8 cellular contexts compared by ENCODE assay signal in genomic region chr15:34038404-34039179, GRCh38. TPM values are rescaled to one million over a fixed set of nuclear protein-coding genes. Genes with fewer than 3 reads are reported as not detected.
DNase-seq lines count a peak whose midpoint lies in the region; ATAC-seq and TF ChIP-seq lines count a peak whose summit lies in the region.

No MANE protein-coding gene starts in this region.

- under 1% methylated on average over 111 of the region's 112 CpGs for WGBS in liver

- TF ChIP-seq RAD21 in liver (IDR thresholded peaks at IDR 0.05): no peak

- ATAC-seq in GM19023 (IDR thresholded peaks at IDR 0.05; ENCODE audit: unreplicated experiment) (peak; percentile 74), HG03159 (IDR thresholded peaks at IDR 0.05; ENCODE audit: unreplicated experiment) (peak; percentile 66)

- peak overlapping the region; percentile 87 for H3K4me3 Mint-ChIP-seq in activated CD4-positive, alpha-beta T cell treated with anti-CD3 and anti-CD28 coated beads, Interleukin-2, amount 10 ng/mL, durations not matched to agents 7 days and 5 days
- H3K4me3 Mint-ChIP-seq in dendritic cell treated with granulocyte-macrophage colony-stimulating factor and Interleukin-4, amounts not matched to agents 40 ng/mL and 50 ng/mL, for 4 days: peak overlapping the region; percentile 86

- H3K27ac Mint-ChIP-seq in activated CD4-positive, alpha-beta T cell treated with anti-CD3 and anti-CD28 coated beads, Interleukin-2, amount 10 ng/mL, durations not matched to agents 7 days and 5 days: peak overlapping the region; percentile 97
- peak overlapping the region; percentile 83 for H3K27ac Mint-ChIP-seq in dendritic cell treated with granulocyte-macrophage colony-stimulating factor and Interleukin-4, amounts not matched to agents 40 ng/mL and 50 ng/mL, for 4 days

- no peak for TF ChIP-seq CTCF in liver (IDR thresholded peaks at IDR 0.05; ENCODE audit: low read depth, low read length, missing input control)

- peaks cover 0 to 15% (median 8%) of the 10 kb centered on the region in 4 donors for H3K4me1 ChIP-seq in liver (ENCODE audit: control insufficient read depth in 4 of 4, insufficient read depth in 4 of 4, low read length in 3 of 4)

- peak overlapping the region; percentile 60 to 65 for H3K27ac ChIP-seq in liver (ENCODE audit: low read depth in 1 of 2, low read length in 2 of 2)

- no peaks in the 10 kb centered on the region for H3K36me3 Mint-ChIP-seq in activated CD4-positive, alpha-beta T cell treated with anti-CD3 and anti-CD28 coated beads, Interleukin-2, amount 10 ng/mL, durations not matched to agents 7 days and 5 days (ENCODE audit: low read depth)
- H3K36me3 Mint-ChIP-seq in dendritic cell treated with granulocyte-macrophage colony-stimulating factor and Interleukin-4, amounts not matched to agents 40 ng/mL and 50 ng/mL, for 4 days (ENCODE audit: low read depth): no peaks in the 10 kb centered on the region

- peak overlapping the region; percentile 34 to 96 for H3K9ac ChIP-seq in liver (ENCODE audit: low read depth in 1 of 2, low read length in 2 of 2)

- H3K4me1 Mint-ChIP-seq in activated CD4-positive, alpha-beta T cell treated with anti-CD3 and anti-CD28 coated beads, Interleukin-2, amount 10 ng/mL, durations not matched to agents 7 days and 5 days: peaks cover 27% of the 10 kb centered on the region
- peaks cover 16% of the 10 kb centered on the region for H3K4me1 Mint-ChIP-seq in dendritic cell treated with granulocyte-macrophage colony-stimulating factor and Interleukin-4, amounts not matched to agents 40 ng/mL and 50 ng/mL, for 4 days (ENCODE audit: low read depth)

- H3K27me3 ChIP-seq in liver (ENCODE audit: control insufficient read depth in 4 of 4, insufficient read depth in 4 of 4, low read length in 3 of 4): no peaks in the 10 kb centered on the region

- H3K27me3 Mint-ChIP-seq in activated CD4-positive, alpha-beta T cell treated with anti-CD3 and anti-CD28 coated beads, Interleukin-2, amount 10 ng/mL, durations not matched to agents 7 days and 5 days: no peaks in the 10 kb centered on the region
- no peaks in the 10 kb centered on the region for H3K27me3 Mint-ChIP-seq in dendritic cell treated with granulocyte-macrophage colony-stimulating factor and Interleukin-4, amounts not matched to agents 40 ng/mL and 50 ng/mL, for 4 days

- intact Hi-C loops in dendritic cell treated with granulocyte-macrophage colony-stimulating factor and Interleukin-4, amounts not matched to agents 40 ng/mL and 50 ng/mL, for 4 days (cut with micrococcal nuclease): loop anchor here (2.0 kb wide), 1 partner anchor 62 kb away; the partner anchor contains the start of gene EMC7

- POLR2A ChIA-PET in activated CD4-positive, alpha-beta T cell treated with anti-CD3 and anti-CD28 coated beads, Interleukin-2, amount 10 ng/mL, durations not matched to agents 7 days and 5 days (lab: Charles Lee): interaction anchor here (0.7 kb wide), 1 partner anchor 14 kb away, joined by 3 read pairs; no protein-coding TSS in a partner anchor

- CTCF ChIA-PET in activated CD4-positive, alpha-beta T cell treated with anti-CD3 and anti-CD28 coated beads, Interleukin-2, amount 10 ng/mL, durations not matched to agents 7 days and 5 days (lab: Charles Lee): no interaction called here

- H3K4me3 ChIP-seq in liver (ENCODE audit: low read depth in 1 of 3, low read length in 3 of 3): peak overlapping the region; percentile 67 to 87 (median 69)

- H3K9me3 Mint-ChIP-seq in activated CD4-positive, alpha-beta T cell treated with anti-CD3 and anti-CD28 coated beads, Interleukin-2, amount 10 ng/mL, durations not matched to agents 7 days and 5 days: no peaks in the 10 kb centered on the region
- no peaks in the 10 kb centered on the region for H3K9me3 Mint-ChIP-seq in dendritic cell treated with granulocyte-macrophage colony-stimulating factor and Interleukin-4, amounts not matched to agents 40 ng/mL and 50 ng/mL, for 4 days

- no peaks in the 10 kb centered on the region for H3K36me3 ChIP-seq in liver (ENCODE audit: control insufficient read depth in 4 of 4, insufficient read depth in 3 of 4, low read depth in 1 of 4, low read length in 3 of 4)

- H3K9me3 ChIP-seq in liver (ENCODE audit: control insufficient read depth in 4 of 4, low read length in 3 of 4): no peaks in the 10 kb centered on the region

- DNase-seq in AG20443 (ENCODE audit: low spot score) (peak; percentile 95), NCI-H510A treated with DMSO at 0.1 percent for 48 hours (lab: John Stamatoyannopoulos, UW) (peak; percentile 35)
- DNase-seq in activated CD4-positive, alpha-beta T cell treated with anti-CD3 and anti-CD28 coated beads, Interleukin-2, amount 10 ng/mL, durations not matched to agents 7 days and 5 days: peak; percentile 72
- peak; percentile 74 for DNase-seq in stimulated activated CD4-positive, alpha-beta T cell treated with anti-CD3 and anti-CD28 coated beads, Interleukin-4, amount 100 ng/mL, for 24 hours

TF ChIP-seq in liver, 16 proteins besides CTCF, POLR2A, EP300 and RAD21:
- peak; percentile 61 to 77 for TF ChIP-seq HNF4A (conservative IDR thresholded peaks at IDR 0.05)
- TF ChIP-seq TAF1 (conservative IDR thresholded peaks at IDR 0.05): peak; percentile 18
- TF ChIP-seq GABPA (IDR thresholded peaks at IDR 0.05 in 1 of 2, conservative IDR thresholded peaks at IDR 0.05 in 1 of 2): no peak
- TF ChIP-seq RXRA (IDR thresholded peaks at IDR 0.05): peak; percentile 50 to 64

RNA-seq across cellular contexts. Expression of gene AVEN, which starts 0.4 kb away (rescaled TPM):
- 1 to 10 TPM; 9.1 TPM for total RNA-seq in activated CD4-positive, alpha-beta T cell treated with anti-CD3 and anti-CD28 coated beads, Interleukin-2, amount 10 ng/mL, durations not matched to agents 7 days and 5 days
- 10 to 100 TPM in 1 of 2 donors, 1 to 10 TPM in 1; 6.0 to 12.4 TPM for total RNA-seq in liver
- 1 to 10 TPM; 5.3 to 7.9 TPM for polyA plus RNA-seq in liver

Comparison
In these comparisons a context has a peak if more than half of its experiments do, and no peak if none do; other contexts are left out.
1. Peak in every context shown above with its lines: DNase-seq, ATAC-seq, H3K4me3 ChIP-seq and H3K27ac ChIP-seq.
2. DNase-seq: peak in every context shown above with its lines; median percentile 95 in AG20443; 74 in stimulated activated CD4-positive, alpha-beta T cell treated with anti-CD3 and anti-CD28 coated beads, Interleukin-4, amount 100 ng/mL, for 24 hours; 72 in activated CD4-positive, alpha-beta T cell treated with anti-CD3 and anti-CD28 coated beads, Interleukin-2, amount 10 ng/mL, durations not matched to agents 7 days and 5 days; 35 in NCI-H510A treated with DMSO at 0.1 percent for 48 hours.